32 cellular contexts compared by ENCODE assay signal in genomic region chr18:51478908-51479307, GRCh38.
"Had no signal": no experiment of that assay in that cellular context is flagged by ENCODE, and none has a peak within 500 bp of the region (broad histone marks: within the 10 kb centered on the region; RNA-seq: fewer than 3 reads in every experiment).

No MANE protein-coding gene starts in this region.

- H3K4me1 ChIP-seq: adrenal gland, body of pancreas, breast epithelium had no signal

- H3K4me3 ChIP-seq: adrenal gland, body of pancreas, breast epithelium had no signal

- H3K36me3 ChIP-seq: adrenal gland, brain microvascular endothelial cell, breast epithelium had no signal

- H3K9me3 ChIP-seq: adrenal gland, body of pancreas, breast epithelium had no signal

- H3K27me3 ChIP-seq: adrenal gland, body of pancreas, brain microvascular endothelial cell, breast epithelium had no signal

- ATAC-seq: activated CD8-positive, alpha-beta T cell treated with anti-CD3 and anti-CD28 coated beads for 36 hours; activated naive CD4-positive, alpha-beta T cell treated with anti-CD3 and anti-CD28 coated beads, Interleukin-2, amount 50 U/mL, for 72 hours; activated T-cell treated with anti-CD3 and anti-CD28 coated beads, Interleukin-2, amount 50 U/mL, for 4 hours; activated T-cell treated with anti-CD3 and anti-CD28 coated beads, Interleukin-2, amount 50 U/mL, for 72 hours; activated T-helper 17 cell treated with anti-CD3 and anti-CD28 coated beads, Interleukin-2, amount 50 U/mL, for 72 hours; body of pancreas had no signal

- H3K27ac ChIP-seq: adrenal gland, body of pancreas, brain microvascular endothelial cell, breast epithelium, VCaP had no signal

- DNase-seq: activated B cell treated with CpG ODN at 0.5 μM for 24 hours; activated CD4-positive, alpha-beta memory T cell treated with anti-CD3 and anti-CD28 coated beads for 36 hours; activated CD4-positive, alpha-beta T cell treated with anti-CD3 and anti-CD28 coated beads for 4 hours; activated CD4-positive, alpha-beta T cell treated with anti-CD3 and anti-CD28 coated beads, Interleukin-2, amount 10 ng/mL, durations not matched to agents 24 days and 14 days; activated CD4-positive, alpha-beta T cell treated with anti-CD3 and anti-CD28 coated beads, Interleukin-2, amount 50 U/mL, for 1 hour; activated CD4-positive, alpha-beta T cell treated with anti-CD3 and anti-CD28 coated beads, Interleukin-2, amount 50 U/mL, for 4 hours; activated CD4-positive, CD25-positive, alpha-beta regulatory T cell treated with anti-CD3 and anti-CD28 coated beads, Interleukin-2, amount 50 U/mL, for 72 hours; activated CD8-positive, alpha-beta memory T cell treated with anti-CD3 and anti-CD28 coated beads, Interleukin-2, amount 50 U/mL, for 4 hours; activated CD8-positive, alpha-beta T cell treated with anti-CD3 and anti-CD28 coated beads for 36 hours; activated effector memory CD4-positive, alpha-beta T cell treated with anti-CD3 and anti-CD28 coated beads, Interleukin-2, amount 50 U/mL, for 16 hours; activated gamma-delta T cell treated with Interleukin-2 at 50 U/mL for 16 hours; activated naive CD4-positive, alpha-beta T cell; activated naive CD4-positive, alpha-beta T cell treated with anti-CD3 and anti-CD28 coated beads for 36 hours; activated naive CD4-positive, alpha-beta T cell treated with anti-CD3 and anti-CD28 coated beads, Interleukin-2, amount 50 U/mL, for 16 hours; activated naive CD8-positive, alpha-beta T cell treated with anti-CD3 and anti-CD28 coated beads for 36 hours; activated T-cell treated with anti-CD3 and anti-CD28 coated beads for 4 hours; activated T-cell treated with anti-CD3 and anti-CD28 coated beads, Interleukin-2, amount 50 U/mL, for 1 hour; activated T-cell treated with anti-CD3 and anti-CD28 coated beads, Interleukin-2, amount 50 U/mL, for 4 hours; activated T-cell treated with anti-CD3 and anti-CD28 coated beads, Interleukin-2, amount 50 U/mL, for 72 hours; adrenal gland; amniotic stem cell; aorta; body of pancreas; brain microvascular endothelial cell; caudate nucleus; T-helper 1 cell; T-helper 2 cell; T-helper 9 cell had no signal
